In the genomic region with DNA sequence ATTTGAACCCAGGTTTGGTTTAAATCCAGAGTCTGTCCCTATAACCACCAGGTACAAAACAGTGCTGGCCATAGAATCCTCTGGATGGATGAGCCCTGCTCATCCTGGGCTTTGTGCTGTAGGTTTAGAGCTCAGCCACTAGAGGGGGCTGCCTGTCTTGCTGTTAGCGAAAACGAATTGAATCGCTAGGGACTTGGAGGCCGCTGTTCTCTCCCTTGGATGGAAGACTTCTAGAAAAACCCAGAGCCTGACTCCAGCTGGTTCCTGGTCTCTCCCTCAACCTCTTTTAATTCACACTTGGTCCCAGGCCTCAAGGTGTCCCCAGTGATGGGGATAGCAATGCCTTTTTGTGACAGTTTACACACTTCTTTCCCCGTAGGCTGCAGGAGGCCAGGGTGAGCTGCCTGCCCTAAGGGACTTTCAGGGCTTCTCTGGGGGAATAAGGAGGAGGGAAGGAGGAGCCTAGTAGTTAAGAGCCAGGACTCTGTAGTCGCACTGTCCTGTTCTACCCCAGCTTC, we compare ENCODE assay signal across 9 cellular contexts. TPM values are rescaled to one million over a fixed set of nuclear protein-coding genes. Genes with fewer than 3 reads are reported as not detected.
DNase-seq lines count a peak whose midpoint lies in the region; ATAC-seq, FAIRE-seq and TF ChIP-seq lines count a peak whose summit lies in the region.
"Had no signal": no experiment of that assay in that cellular context is flagged by ENCODE, and none has a peak within 500 bp of the region (broad histone marks: within the 10 kb centered on the region; RNA-seq: fewer than 3 reads in every experiment).

No MANE protein-coding gene starts in this region.

- no peak overlapping the region for H3K27ac Mint-ChIP-seq in activated T-helper 2 cell treated with anti-CD3 and anti-CD28 coated beads, Interferon-gamma antibody, Interleukin-2, Interleukin-4, amounts not matched to agents 10 μg/mL and 5 μg/mL and 100 μg/mL, durations not matched to agents 14 hours and 24 hours and 36 hours

- no peaks in the 10 kb centered on the region for H3K9me3 ChIP-seq in gastroesophageal sphincter
- no peaks in the 10 kb centered on the region for H3K9me3 ChIP-seq in pancreas

- FAIRE-seq in HTR-8/SVneo (lab: Jason Lieb, UNC): no peak
- no peak for FAIRE-seq in pancreas (lab: Jason Lieb, UNC)

- no peaks in the 10 kb centered on the region for H3K4me1 Mint-ChIP-seq in activated T-helper 2 cell treated with anti-CD3 and anti-CD28 coated beads, Interferon-gamma antibody, Interleukin-2, Interleukin-4, amounts not matched to agents 10 μg/mL and 5 μg/mL and 100 μg/mL, durations not matched to agents 14 hours and 24 hours and 36 hours (ENCODE audit: low read depth)

- H3K36me3 ChIP-seq in gastroesophageal sphincter (no peaks in the 10 kb centered on the region), pancreas (no peaks in the 10 kb centered on the region)

- peak; percentile 49 to 87 (median 64) for TF ChIP-seq CTCF in gastroesophageal sphincter (IDR thresholded peaks at IDR 0.05)
- peak; percentile 68 to 81 (median 78) for TF ChIP-seq CTCF in pancreas (IDR thresholded peaks at IDR 0.05)

- DNase-seq in COLO668 (lab: John Stamatoyannopoulos, UW; ENCODE audit: unreplicated experiment) (peak; percentile 41), HTR-8/SVneo (ENCODE audit: insufficient read length, low spot score) (peak; percentile 20), OCI-M1 (lab: John Stamatoyannopoulos, UW) (peak; percentile 52), pancreas (peak in 5 of 6 donors; percentile 26 to 72 (median 63))
- DNase-seq in activated T-helper 2 cell treated with anti-CD3 and anti-CD28 coated beads, Interferon-gamma antibody, Interleukin-2, Interleukin-4, amounts not matched to agents 10 μg/mL and 5 μg/mL and 100 μg/mL, durations not matched to agents 14 hours and 24 hours and 36 hours (ENCODE audit: low spot score): peak; percentile 11

- no CpG with 5 or more reads among the region's 6 CpGs for WGBS in gastroesophageal sphincter (ENCODE audit: low coverage in 1 of 2), 2 donors
- 20 to 24% methylated on average over 6 of the region's 6 CpGs for WGBS in pancreas, 2 donors

- H3K27me3 ChIP-seq in gastroesophageal sphincter (no peaks in the 10 kb centered on the region), pancreas (no peaks in the 10 kb centered on the region)

- no peak for TF ChIP-seq POLR2A in gastroesophageal sphincter (IDR thresholded peaks at IDR 0.05)

- ATAC-seq in GM19395 (IDR thresholded peaks at IDR 0.05; ENCODE audit: unreplicated experiment) (peak; percentile 77), gastroesophageal sphincter (peak; percentile 81), pancreas (peak; percentile 76 to 90 (median 88)), GM19397 (IDR thresholded peaks at IDR 0.05; ENCODE audit: unreplicated experiment) (no peak)

- no peaks in the 10 kb centered on the region for H3K27me3 Mint-ChIP-seq in activated T-helper 2 cell treated with anti-CD3 and anti-CD28 coated beads, Interferon-gamma antibody, Interleukin-2, Interleukin-4, amounts not matched to agents 10 μg/mL and 5 μg/mL and 100 μg/mL, durations not matched to agents 14 hours and 24 hours and 36 hours (ENCODE audit: low read depth)

- peaks cover 0 to 14% (median 0%) of the 10 kb centered on the region in 3 donors for H3K4me1 ChIP-seq in gastroesophageal sphincter
- no peaks in the 10 kb centered on the region for H3K4me1 ChIP-seq in pancreas

- no peaks in the 10 kb centered on the region for H3K36me3 Mint-ChIP-seq in activated T-helper 2 cell treated with anti-CD3 and anti-CD28 coated beads, Interferon-gamma antibody, Interleukin-2, Interleukin-4, amounts not matched to agents 10 μg/mL and 5 μg/mL and 100 μg/mL, durations not matched to agents 14 hours and 24 hours and 36 hours (ENCODE audit: low read depth)

- H3K4me3 Mint-ChIP-seq in activated T-helper 2 cell treated with anti-CD3 and anti-CD28 coated beads, Interferon-gamma antibody, Interleukin-2, Interleukin-4, amounts not matched to agents 10 μg/mL and 5 μg/mL and 100 μg/mL, durations not matched to agents 14 hours and 24 hours and 36 hours (ENCODE audit: low read depth): no peak overlapping the region

- H3K4me3 ChIP-seq in gastroesophageal sphincter (no peak overlapping the region), pancreas (no peak overlapping the region)

- intact Hi-C loops in activated T-helper 2 cell treated with anti-CD3 and anti-CD28 coated beads, Interferon-gamma antibody, Interleukin-2, Interleukin-4, amounts not matched to agents 10 μg/mL and 5 μg/mL and 100 μg/mL, durations not matched to agents 14 hours and 24 hours and 36 hours (cut with micrococcal nuclease): loop anchor here (10.0 kb wide), 1 partner anchor 1000 kb away; no protein-coding TSS in a partner anchor
- intact Hi-C loops in pancreas (cut with DNase I): loop anchor here in 1 of 3 donors (10.0 kb wide), 1 partner anchor 60 kb away; no protein-coding TSS in a partner anchor

- no peaks in the 10 kb centered on the region for H3K9me3 Mint-ChIP-seq in activated T-helper 2 cell treated with anti-CD3 and anti-CD28 coated beads, Interferon-gamma antibody, Interleukin-2, Interleukin-4, amounts not matched to agents 10 μg/mL and 5 μg/mL and 100 μg/mL, durations not matched to agents 14 hours and 24 hours and 36 hours

- H3K27ac ChIP-seq in gastroesophageal sphincter (peak overlapping the region in 1 of 4 donors; percentile 39), pancreas (no peak overlapping the region)

- no peak for TF ChIP-seq EP300 in gastroesophageal sphincter (IDR thresholded peaks at IDR 0.05)

RNA-seq across cellular contexts. Expression of a gene that starts 8.7 kb away (rescaled TPM):
- not detected in 2 replicates for total RNA-seq in activated T-helper 2 cell treated with anti-CD3 and anti-CD28 coated beads, Interferon-gamma antibody, Interleukin-2, Interleukin-4, amounts not matched to agents 10 μg/mL and 5 μg/mL and 100 μg/mL, durations not matched to agents 14 hours and 24 hours and 36 hours
- total RNA-seq in gastroesophageal sphincter: not detected
- not detected for total RNA-seq in pancreas
- under 1 TPM in 1 of 2 donors, not detected in 1; 0.23 TPM for polyA plus RNA-seq in pancreas
- total RNA-seq: T-helper 2 cell treated with Interferon-gamma antibody and Interleukin-4, amounts not matched to agents 100 ng/mL and 5 ng/mL, for 36 hours had no signal

RNA-seq across cellular contexts. Expression of a gene that starts 25.8 kb away (rescaled TPM):
- not detected in 2 replicates for total RNA-seq in activated T-helper 2 cell treated with anti-CD3 and anti-CD28 coated beads, Interferon-gamma antibody, Interleukin-2, Interleukin-4, amounts not matched to agents 10 μg/mL and 5 μg/mL and 100 μg/mL, durations not matched to agents 14 hours and 24 hours and 36 hours
- total RNA-seq in gastroesophageal sphincter (not detected), pancreas (10 to 100 TPM in 2 of 6 donors, 1 to 10 TPM in 4; 1.4 to 29.3 (median 7.5) TPM)
- 1 to 10 TPM; 1.7 to 1.9 TPM for polyA plus RNA-seq in pancreas
- total RNA-seq: T-helper 2 cell treated with Interferon-gamma antibody and Interleukin-4, amounts not matched to agents 100 ng/mL and 5 ng/mL, for 36 hours had no signal

Comparison
In these comparisons a context has a peak if more than half of its experiments do, and no peak if none do; other contexts are left out.
1. DNase-seq: peak in every context shown above with its lines; median percentile 63 in pancreas; 52 in OCI-M1; 41 in COLO668; 20 in HTR-8/SVneo; 11 in activated T-helper 2 cell treated with anti-CD3 and anti-CD28 coated beads, Interferon-gamma antibody, Interleukin-2, Interleukin-4, amounts not matched to agents 10 μg/mL and 5 μg/mL and 100 μg/mL, durations not matched to agents 14 hours and 24 hours and 36 hours.